Comparison of ENCODE assay signal across 24 cellular contexts in genomic region chr16:65392831-65393565, GRCh38.
DNase-seq lines count a peak whose midpoint lies in the region; ATAC-seq and TF ChIP-seq lines count a peak whose summit lies in the region.
"Had no signal": no experiment of that assay in that cellular context is flagged by ENCODE, and none has a peak within 500 bp of the region (broad histone marks: within the 10 kb centered on the region; RNA-seq: fewer than 3 reads in every experiment).

No MANE protein-coding gene starts in this region.

- peaks cover 2 to 24% (median 6%) of the 10 kb centered on the region in 6 donors for H3K9me3 Mint-ChIP-seq in immature natural killer cell
- H3K9me3 Mint-ChIP-seq: activated CD4-positive, alpha-beta T cell treated with anti-CD3 and anti-CD28 coated beads, Interleukin-2, amount 10 ng/mL, durations not matched to agents 24 days and 14 days had no signal

- peaks cover 0 to 2% (median 0%) of the 10 kb centered on the region in 3 donors for H3K27me3 Mint-ChIP-seq in immature natural killer cell (ENCODE audit: low read depth in 3 of 3)
- H3K27me3 Mint-ChIP-seq: activated CD4-positive, alpha-beta T cell treated with anti-CD3 and anti-CD28 coated beads, Interleukin-2, amount 10 ng/mL, durations not matched to agents 24 days and 14 days; activated naive CD8-positive, alpha-beta T cell; CD4-positive, CD25-positive, alpha-beta regulatory T cell had no signal

- H3K36me3 Mint-ChIP-seq in immature natural killer cell = no peaks in the 10 kb centered on the region
- H3K36me3 Mint-ChIP-seq: activated naive CD8-positive, alpha-beta T cell; brain; CD4-positive, CD25-positive, alpha-beta regulatory T cell had no signal

- H3K36me3 ChIP-seq in RWPE2 (ENCODE audit: low read depth) (no peaks in the 10 kb centered on the region), upper lobe of left lung (no peaks in the 10 kb centered on the region)
- H3K36me3 ChIP-seq: HAP-1, heart left ventricle, uterus had no signal

- H3K4me1 ChIP-seq in RWPE2 (ENCODE audit: insufficient read depth, poor library complexity, severe bottlenecking) = peaks cover 5% of the 10 kb centered on the region
- H3K4me1 ChIP-seq in upper lobe of left lung = no peaks in the 10 kb centered on the region
- H3K4me1 ChIP-seq: HAP-1, heart left ventricle, psoas muscle, uterus had no signal

- TF ChIP-seq POLR2A in upper lobe of left lung (IDR thresholded peaks at IDR 0.05) = no peak

- H3K9me3 ChIP-seq in RWPE2 (ENCODE audit: severe bottlenecking) = peaks cover 2% of the 10 kb centered on the region
- no peaks in the 10 kb centered on the region for H3K9me3 ChIP-seq in upper lobe of left lung
- H3K9me3 ChIP-seq: HAP-1, heart left ventricle, psoas muscle, uterus had no signal

- WGBS in upper lobe of left lung, 2 donors = 67 to 80% methylated on average over 13 of the region's 13 CpGs

- TF ChIP-seq CTCF in RWPE2 (IDR thresholded peaks at IDR 0.05; ENCODE audit: poor library complexity, severe bottlenecking) = no peak
- no peak for TF ChIP-seq CTCF in epithelial cell of esophagus (IDR thresholded peaks at IDR 0.05; ENCODE audit: insufficient read depth, low read depth, low read length, missing control alignments)
- TF ChIP-seq CTCF in upper lobe of left lung (IDR thresholded peaks at IDR 0.05) = no peak

- no peak overlapping the region for H3K4me3 Mint-ChIP-seq in immature natural killer cell
- H3K4me3 Mint-ChIP-seq: activated CD4-positive, alpha-beta T cell treated with anti-CD3 and anti-CD28 coated beads, Interleukin-2, amount 10 ng/mL, durations not matched to agents 24 days and 14 days; activated naive CD8-positive, alpha-beta T cell; activated T-helper 1 cell treated with anti-CD3 and anti-CD28 coated beads, Interleukin-12 subunit alpha, Interleukin-12 subunit beta, Interleukin-2, Interleukin-4 antibody, amounts not matched to agents 30 ng/mL and 10 ng/mL and 1 ng/mL, durations not matched to agents 14 hours and 24 hours and 36 hours; brain; CD4-positive, CD25-positive, alpha-beta regulatory T cell; neural crest cell; T-helper 1 cell treated with Interleukin-12 subunit alpha and Interleukin-12 subunit beta and Interleukin-4 antibody, amounts not matched to agents 30 μg/mL and 1 μg/mL, for 36 hours had no signal

- no peaks in the 10 kb centered on the region for H3K27me3 ChIP-seq in RWPE2 (ENCODE audit: insufficient read depth, poor library complexity, severe bottlenecking)
- H3K27me3 ChIP-seq in upper lobe of left lung = no peaks in the 10 kb centered on the region
- H3K27me3 ChIP-seq: heart left ventricle, uterus had no signal

- no peak for TF ChIP-seq EP300 in upper lobe of left lung (IDR thresholded peaks at IDR 0.05)

- DNase-seq in HPDE6-E6E7 (ENCODE audit: extremely low spot score) = peak; percentile 11
- DNase-seq in RWPE2 (ENCODE audit: low spot score) = no peak
- DNase-seq in epithelial cell of esophagus (ENCODE audit: low read depth) = peak; percentile 67
- DNase-seq in pons (ENCODE audit: low spot score) = peak; percentile 3
- DNase-seq in immature natural killer cell = no peak
- DNase-seq in upper lobe of left lung = no peak
- DNase-seq: activated CD4-positive, alpha-beta T cell treated with anti-CD3 and anti-CD28 coated beads, Interleukin-2, amount 10 ng/mL, durations not matched to agents 24 days and 14 days; CD4-positive, CD25-positive, alpha-beta regulatory T cell; heart left ventricle; KBM-7; left ventricle myocardium superior; NCI-H1930; NCI-H2227 treated with DMSO at 0.1 percent for 48 hours; NCI-H774; psoas muscle; uterus had no signal

- no peaks in the 10 kb centered on the region for H3K4me1 Mint-ChIP-seq in immature natural killer cell
- H3K4me1 Mint-ChIP-seq: activated CD4-positive, alpha-beta T cell treated with anti-CD3 and anti-CD28 coated beads, Interleukin-2, amount 10 ng/mL, durations not matched to agents 24 days and 14 days; CD4-positive, CD25-positive, alpha-beta regulatory T cell; neural crest cell had no signal

- peak; percentile 66 for ATAC-seq in RWPE2 (ENCODE audit: low read depth)
- no peak for ATAC-seq in upper lobe of left lung (ENCODE audit: low FRiP score in 2 of 2)
- ATAC-seq in GM21367 (IDR thresholded peaks at IDR 0.05; ENCODE audit: unreplicated experiment) = no peak
- ATAC-seq: heart left ventricle, left ventricle myocardium superior, psoas muscle had no signal

- no peak overlapping the region for H3K27ac Mint-ChIP-seq in immature natural killer cell
- H3K27ac Mint-ChIP-seq: activated CD4-positive, alpha-beta T cell treated with anti-CD3 and anti-CD28 coated beads, Interleukin-2, amount 10 ng/mL, durations not matched to agents 24 days and 14 days; activated naive CD8-positive, alpha-beta T cell; activated T-helper 1 cell treated with anti-CD3 and anti-CD28 coated beads, Interleukin-12 subunit alpha, Interleukin-12 subunit beta, Interleukin-2, Interleukin-4 antibody, amounts not matched to agents 30 ng/mL and 10 ng/mL and 1 ng/mL, durations not matched to agents 14 hours and 24 hours and 36 hours; brain; T-helper 1 cell treated with Interleukin-12 subunit alpha and Interleukin-12 subunit beta and Interleukin-4 antibody, amounts not matched to agents 30 μg/mL and 1 μg/mL, for 36 hours had no signal

- H3K27ac ChIP-seq in RWPE2 (ENCODE audit: poor library complexity, severe bottlenecking) (no peak overlapping the region), upper lobe of left lung (no peak overlapping the region)
- H3K27ac ChIP-seq: coronary artery, heart left ventricle, psoas muscle, uterus had no signal

- H3K4me3 ChIP-seq in RWPE2 (ENCODE audit: severe bottlenecking) (no peak overlapping the region), epithelial cell of esophagus (ENCODE audit: low read length) (no peak overlapping the region), upper lobe of left lung (no peak overlapping the region)
- H3K4me3 ChIP-seq: coronary artery, HAP-1, heart left ventricle, psoas muscle, uterus had no signal

Comparison
In these comparisons a context has a peak if more than half of its experiments do, and no peak if none do; other contexts are left out.
1. DNase-seq: peak in HPDE6-E6E7 (single experiment), epithelial cell of esophagus (single experiment) and pons (single experiment); none in RWPE2 (single experiment), immature natural killer cell (0 of 3) and upper lobe of left lung (0 of 2).